In the genomic region with DNA sequence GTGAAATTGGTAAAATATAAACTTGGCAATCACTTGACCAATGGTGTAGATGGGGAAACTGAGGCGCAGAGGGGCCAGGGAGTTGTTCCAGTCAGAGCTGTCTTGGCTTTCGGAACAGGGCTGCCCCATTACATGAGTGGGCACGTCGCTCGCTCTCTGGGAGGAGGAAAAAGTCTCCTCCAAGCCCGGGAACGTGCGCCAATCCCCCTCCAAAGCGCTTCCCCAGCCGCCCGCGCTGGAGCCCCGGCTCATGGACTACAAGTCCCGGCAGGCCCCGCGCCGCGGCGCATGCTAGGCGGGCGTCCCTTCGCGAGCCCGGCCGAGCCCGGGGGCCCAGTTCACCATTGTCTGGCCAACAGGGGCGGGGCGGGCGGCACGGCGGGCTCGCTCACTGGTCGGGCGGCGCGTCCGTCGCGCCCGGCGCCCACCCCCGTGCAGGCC, we compare ENCODE assay signal across 1 cellular context.
TF ChIP-seq lines count a peak whose summit lies in the region.

No MANE protein-coding gene starts in this region.

TF ChIP-seq in K562, 482 proteins besides CTCF, POLR2A, EP300 and RAD21 (continues in another document):
- TF ChIP-seq ZNF75A (CRISPR knock-in tag; IDR thresholded peaks at IDR 0.05): no peak
- TF ChIP-seq, protein P1, sequence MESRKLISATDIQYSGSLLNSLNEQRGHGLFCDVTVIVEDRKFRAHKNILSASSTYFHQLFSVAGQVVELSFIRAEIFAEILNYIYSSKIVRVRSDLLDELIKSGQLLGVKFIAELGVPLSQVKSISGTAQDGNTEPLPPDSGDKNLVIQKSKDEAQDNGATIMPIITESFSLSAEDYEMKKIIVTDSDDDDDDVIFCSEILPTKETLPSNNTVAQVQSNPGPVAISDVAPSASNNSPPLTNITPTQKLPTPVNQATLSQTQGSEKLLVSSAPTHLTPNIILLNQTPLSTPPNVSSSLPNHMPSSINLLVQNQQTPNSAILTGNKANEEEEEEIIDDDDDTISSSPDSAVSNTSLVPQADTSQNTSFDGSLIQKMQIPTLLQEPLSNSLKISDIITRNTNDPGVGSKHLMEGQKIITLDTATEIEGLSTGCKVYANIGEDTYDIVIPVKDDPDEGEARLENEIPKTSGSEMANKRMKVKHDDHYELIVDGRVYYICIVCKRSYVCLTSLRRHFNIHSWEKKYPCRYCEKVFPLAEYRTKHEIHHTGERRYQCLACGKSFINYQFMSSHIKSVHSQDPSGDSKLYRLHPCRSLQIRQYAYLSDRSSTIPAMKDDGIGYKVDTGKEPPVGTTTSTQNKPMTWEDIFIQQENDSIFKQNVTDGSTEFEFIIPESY (CRISPR knock-in tag; IDR thresholded peaks at IDR 0.05): no peak
- no peak for TF ChIP-seq DNMT1 (IDR thresholded peaks at IDR 0.05)
- peak; percentile 57 for TF ChIP-seq SP2 (IDR thresholded peaks at IDR 0.05; ENCODE audit: extremely low read depth, low read depth, low read length, poor library complexity, severe bottlenecking)
- peak; percentile 88 for TF ChIP-seq SNIP1 (IDR thresholded peaks at IDR 0.05; ENCODE audit: low read depth)
- TF ChIP-seq CHD2 (IDR thresholded peaks at IDR 0.05; ENCODE audit: low read depth, low read length): 0 out of 2 replicates have a peak, but pooled peaks have one; percentile 26
- no peak for TF ChIP-seq NBN (IDR thresholded peaks at IDR 0.05; ENCODE audit: low read depth)
- TF ChIP-seq, protein P2, sequence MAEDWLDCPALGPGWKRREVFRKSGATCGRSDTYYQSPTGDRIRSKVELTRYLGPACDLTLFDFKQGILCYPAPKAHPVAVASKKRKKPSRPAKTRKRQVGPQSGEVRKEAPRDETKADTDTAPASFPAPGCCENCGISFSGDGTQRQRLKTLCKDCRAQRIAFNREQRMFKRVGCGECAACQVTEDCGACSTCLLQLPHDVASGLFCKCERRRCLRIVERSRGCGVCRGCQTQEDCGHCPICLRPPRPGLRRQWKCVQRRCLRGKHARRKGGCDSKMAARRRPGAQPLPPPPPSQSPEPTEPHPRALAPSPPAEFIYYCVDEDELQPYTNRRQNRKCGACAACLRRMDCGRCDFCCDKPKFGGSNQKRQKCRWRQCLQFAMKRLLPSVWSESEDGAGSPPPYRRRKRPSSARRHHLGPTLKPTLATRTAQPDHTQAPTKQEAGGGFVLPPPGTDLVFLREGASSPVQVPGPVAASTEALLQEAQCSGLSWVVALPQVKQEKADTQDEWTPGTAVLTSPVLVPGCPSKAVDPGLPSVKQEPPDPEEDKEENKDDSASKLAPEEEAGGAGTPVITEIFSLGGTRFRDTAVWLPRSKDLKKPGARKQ (CRISPR knock-in tag; IDR thresholded peaks at IDR 0.05): no peak
- no peak for TF ChIP-seq ETV6 (IDR thresholded peaks at IDR 0.05; ENCODE audit: borderline replicate concordance in 1 of 2, low read depth in 2 of 2, low read length in 1 of 2)
- TF ChIP-seq ETV6 (CRISPR knock-in tag; IDR thresholded peaks at IDR 0.05; ENCODE audit: borderline replicate concordance): no peak
- TF ChIP-seq BDP1 (IDR thresholded peaks at IDR 0.05; ENCODE audit: insufficient read depth, insufficient read length): no peak
- TF ChIP-seq RB1 (IDR thresholded peaks at IDR 0.05; ENCODE audit: low read depth): peak; percentile 63; the same call in 1 of the 2 replicates
- TF ChIP-seq, protein P3, sequence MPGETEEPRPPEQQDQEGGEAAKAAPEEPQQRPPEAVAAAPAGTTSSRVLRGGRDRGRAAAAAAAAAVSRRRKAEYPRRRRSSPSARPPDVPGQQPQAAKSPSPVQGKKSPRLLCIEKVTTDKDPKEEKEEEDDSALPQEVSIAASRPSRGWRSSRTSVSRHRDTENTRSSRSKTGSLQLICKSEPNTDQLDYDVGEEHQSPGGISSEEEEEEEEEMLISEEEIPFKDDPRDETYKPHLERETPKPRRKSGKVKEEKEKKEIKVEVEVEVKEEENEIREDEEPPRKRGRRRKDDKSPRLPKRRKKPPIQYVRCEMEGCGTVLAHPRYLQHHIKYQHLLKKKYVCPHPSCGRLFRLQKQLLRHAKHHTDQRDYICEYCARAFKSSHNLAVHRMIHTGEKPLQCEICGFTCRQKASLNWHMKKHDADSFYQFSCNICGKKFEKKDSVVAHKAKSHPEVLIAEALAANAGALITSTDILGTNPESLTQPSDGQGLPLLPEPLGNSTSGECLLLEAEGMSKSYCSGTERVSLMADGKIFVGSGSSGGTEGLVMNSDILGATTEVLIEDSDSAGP (CRISPR knock-in tag; IDR thresholded peaks at IDR 0.05): no peak
- TF ChIP-seq NR2F6 (CRISPR knock-in tag; IDR thresholded peaks at IDR 0.05): no peak
- TF ChIP-seq COPS2 (conservative IDR thresholded peaks at IDR 0.05): no peak
- no peak for TF ChIP-seq PRMT5 (CRISPR knock-in tag; IDR thresholded peaks at IDR 0.05)
- TF ChIP-seq E2F3 (CRISPR knock-in tag; IDR thresholded peaks at IDR 0.05): 0 out of 2 replicates have a peak, but pooled peaks have one; percentile 17
- TF ChIP-seq STAT5A (IDR thresholded peaks at IDR 0.05; ENCODE audit: borderline replicate concordance, low read length): no peak
- TF ChIP-seq, protein P4, sequence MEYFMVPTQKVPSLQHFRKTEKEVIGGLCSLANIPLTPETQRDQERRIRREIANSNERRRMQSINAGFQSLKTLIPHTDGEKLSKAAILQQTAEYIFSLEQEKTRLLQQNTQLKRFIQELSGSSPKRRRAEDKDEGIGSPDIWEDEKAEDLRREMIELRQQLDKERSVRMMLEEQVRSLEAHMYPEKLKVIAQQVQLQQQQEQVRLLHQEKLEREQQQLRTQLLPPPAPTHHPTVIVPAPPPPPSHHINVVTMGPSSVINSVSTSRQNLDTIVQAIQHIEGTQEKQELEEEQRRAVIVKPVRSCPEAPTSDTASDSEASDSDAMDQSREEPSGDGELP (CRISPR knock-in tag; IDR thresholded peaks at IDR 0.05; ENCODE audit: borderline replicate concordance): 0 out of 2 replicates have a peak, but pooled peaks have one; percentile 36
- no peak for TF ChIP-seq OTX1 (CRISPR knock-in tag; IDR thresholded peaks at IDR 0.05)
- TF ChIP-seq ZC3H4 (CRISPR knock-in tag; IDR thresholded peaks at IDR 0.05; ENCODE audit: borderline replicate concordance): no peak
- peak; percentile 27 for TF ChIP-seq HNRNPLL (IDR thresholded peaks at IDR 0.05; ENCODE audit: low read depth, low read length, poor library complexity, severe bottlenecking)
- no peak for TF ChIP-seq CBX2 (IDR thresholded peaks at IDR 0.05; ENCODE audit: insufficient read depth, low read length, poor library complexity, severe bottlenecking)
- peak; percentile 7 for TF ChIP-seq KDM5B (IDR thresholded peaks at IDR 0.05; ENCODE audit: insufficient replicate concordance, low read depth, low read length)
- TF ChIP-seq NCOA6 (IDR thresholded peaks at IDR 0.05): no peak
- no peak for TF ChIP-seq SMARCA5 (IDR thresholded peaks at IDR 0.05)
- TF ChIP-seq ZNF217 (CRISPR knock-in tag; IDR thresholded peaks at IDR 0.05): no peak
- TF ChIP-seq, protein P5, sequence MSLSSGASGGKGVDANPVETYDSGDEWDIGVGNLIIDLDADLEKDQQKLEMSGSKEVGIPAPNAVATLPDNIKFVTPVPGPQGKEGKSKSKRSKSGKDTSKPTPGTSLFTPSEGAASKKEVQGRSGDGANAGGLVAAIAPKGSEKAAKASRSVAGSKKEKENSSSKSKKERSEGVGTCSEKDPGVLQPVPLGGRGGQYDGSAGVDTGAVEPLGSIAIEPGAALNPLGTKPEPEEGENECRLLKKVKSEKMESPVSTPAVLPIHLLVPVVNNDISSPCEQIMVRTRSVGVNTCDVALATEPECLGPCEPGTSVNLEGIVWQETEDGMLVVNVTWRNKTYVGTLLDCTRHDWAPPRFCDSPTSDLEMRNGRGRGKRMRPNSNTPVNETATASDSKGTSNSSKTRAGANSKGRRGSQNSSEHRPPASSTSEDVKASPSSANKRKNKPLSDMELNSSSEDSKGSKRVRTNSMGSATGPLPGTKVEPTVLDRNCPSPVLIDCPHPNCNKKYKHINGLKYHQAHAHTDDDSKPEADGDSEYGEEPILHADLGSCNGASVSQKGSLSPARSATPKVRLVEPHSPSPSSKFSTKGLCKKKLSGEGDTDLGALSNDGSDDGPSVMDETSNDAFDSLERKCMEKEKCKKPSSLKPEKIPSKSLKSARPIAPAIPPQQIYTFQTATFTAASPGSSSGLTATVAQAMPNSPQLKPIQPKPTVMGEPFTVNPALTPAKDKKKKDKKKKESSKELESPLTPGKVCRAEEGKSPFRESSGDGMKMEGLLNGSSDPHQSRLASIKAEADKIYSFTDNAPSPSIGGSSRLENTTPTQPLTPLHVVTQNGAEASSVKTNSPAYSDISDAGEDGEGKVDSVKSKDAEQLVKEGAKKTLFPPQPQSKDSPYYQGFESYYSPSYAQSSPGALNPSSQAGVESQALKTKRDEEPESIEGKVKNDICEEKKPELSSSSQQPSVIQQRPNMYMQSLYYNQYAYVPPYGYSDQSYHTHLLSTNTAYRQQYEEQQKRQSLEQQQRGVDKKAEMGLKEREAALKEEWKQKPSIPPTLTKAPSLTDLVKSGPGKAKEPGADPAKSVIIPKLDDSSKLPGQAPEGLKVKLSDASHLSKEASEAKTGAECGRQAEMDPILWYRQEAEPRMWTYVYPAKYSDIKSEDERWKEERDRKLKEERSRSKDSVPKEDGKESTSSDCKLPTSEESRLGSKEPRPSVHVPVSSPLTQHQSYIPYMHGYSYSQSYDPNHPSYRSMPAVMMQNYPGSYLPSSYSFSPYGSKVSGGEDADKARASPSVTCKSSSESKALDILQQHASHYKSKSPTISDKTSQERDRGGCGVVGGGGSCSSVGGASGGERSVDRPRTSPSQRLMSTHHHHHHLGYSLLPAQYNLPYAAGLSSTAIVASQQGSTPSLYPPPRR (CRISPR knock-in tag; IDR thresholded peaks at IDR 0.05; ENCODE audit: borderline replicate concordance): no peak
- TF ChIP-seq, protein P6, sequence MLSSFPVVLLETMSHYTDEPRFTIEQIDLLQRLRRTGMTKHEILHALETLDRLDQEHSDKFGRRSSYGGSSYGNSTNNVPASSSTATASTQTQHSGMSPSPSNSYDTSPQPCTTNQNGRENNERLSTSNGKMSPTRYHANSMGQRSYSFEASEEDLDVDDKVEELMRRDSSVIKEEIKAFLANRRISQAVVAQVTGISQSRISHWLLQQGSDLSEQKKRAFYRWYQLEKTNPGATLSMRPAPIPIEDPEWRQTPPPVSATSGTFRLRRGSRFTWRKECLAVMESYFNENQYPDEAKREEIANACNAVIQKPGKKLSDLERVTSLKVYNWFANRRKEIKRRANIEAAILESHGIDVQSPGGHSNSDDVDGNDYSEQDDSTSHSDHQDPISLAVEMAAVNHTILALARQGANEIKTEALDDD (IDR thresholded peaks at IDR 0.05): no peak
- no peak for TF ChIP-seq HNRNPUL1 (IDR thresholded peaks at IDR 0.05; ENCODE audit: low read length)
- TF ChIP-seq, protein P7, sequence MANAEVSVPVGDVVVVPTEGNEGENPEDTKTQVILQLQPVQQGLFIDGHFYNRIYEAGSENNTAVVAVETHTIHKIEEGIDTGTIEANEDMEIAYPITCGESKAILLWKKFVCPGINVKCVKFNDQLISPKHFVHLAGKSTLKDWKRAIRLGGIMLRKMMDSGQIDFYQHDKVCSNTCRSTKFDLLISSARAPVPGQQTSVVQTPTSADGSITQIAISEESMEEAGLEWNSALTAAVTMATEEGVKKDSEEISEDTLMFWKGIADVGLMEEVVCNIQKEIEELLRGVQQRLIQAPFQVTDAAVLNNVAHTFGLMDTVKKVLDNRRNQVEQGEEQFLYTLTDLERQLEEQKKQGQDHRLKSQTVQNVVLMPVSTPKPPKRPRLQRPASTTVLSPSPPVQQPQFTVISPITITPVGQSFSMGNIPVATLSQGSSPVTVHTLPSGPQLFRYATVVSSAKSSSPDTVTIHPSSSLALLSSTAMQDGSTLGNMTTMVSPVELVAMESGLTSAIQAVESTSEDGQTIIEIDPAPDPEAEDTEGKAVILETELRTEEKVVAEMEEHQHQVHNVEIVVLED (CRISPR knock-in tag; IDR thresholded peaks at IDR 0.05): peak; percentile 61
- no peak for TF ChIP-seq RBM15 (IDR thresholded peaks at IDR 0.05; ENCODE audit: insufficient read depth, low read length)
- TF ChIP-seq CTBP1 (IDR thresholded peaks at IDR 0.05; ENCODE audit: borderline replicate concordance): peak; percentile 33; the same call in 1 of the 2 replicates
